ENCODE assay signal across 16 cellular contexts in genomic region chr6:132205946-132206345, GRCh38.
A peak's percentile ranks its signal among the peaks of the same experiment; 100 is the strongest.
DNase-seq lines count a peak whose midpoint lies in the region; ATAC-seq, FAIRE-seq and TF ChIP-seq lines count a peak whose summit lies in the region.
"Had no signal": no experiment of that assay in that cellular context is flagged by ENCODE, and none has a peak within 500 bp of the region (broad histone marks: within the 10 kb centered on the region; RNA-seq: fewer than 3 reads in every experiment).

No MANE protein-coding gene starts in this region.

- H3K27ac ChIP-seq in IMR-90 (ENCODE audit: insufficient read depth, low read length) (no peak overlapping the region), GM12878 (ENCODE audit: control insufficient read depth, insufficient read depth) (no peak overlapping the region), H9 (ENCODE audit: insufficient read length, low read depth, low read length) (no peak overlapping the region), testis (no peak overlapping the region)
- H3K27ac ChIP-seq: C4-2B, SJSA1 had no signal

- CTCF ChIA-PET in IMR-90 (lab: Yijun Ruan, JAX) (no interaction called here), GM12878 (lab: Yijun Ruan, JAX) (no interaction called here)

- H3K23me2 ChIP-seq in H9 (ENCODE audit: insufficient read length, low read depth, low read length, poor library complexity, severe bottlenecking), result no peaks in the 10 kb centered on the region

- TF ChIP-seq EP300 in GM12878 (IDR thresholded peaks at IDR 0.05; ENCODE audit: borderline replicate concordance in 1 of 2, control insufficient read depth in 1 of 2, low read depth in 2 of 2, low read length in 2 of 2), result no peak

- H2BK5ac ChIP-seq in IMR-90 (ENCODE audit: low read depth, low read length, poor library complexity, severe bottlenecking) (no peak overlapping the region), H9 (ENCODE audit: insufficient read length, low read length) (no peak overlapping the region)

- no peak overlapping the region for H3K27ac Mint-ChIP-seq in H9

- no peak for TF ChIP-seq RAD21 in IMR-90 (IDR thresholded peaks at IDR 0.05; ENCODE audit: low read length)
- no peak for TF ChIP-seq RAD21 in GM12878 (IDR thresholded peaks at IDR 0.05; ENCODE audit: insufficient read depth, low read depth, low read length)

- RAD21 ChIA-PET in GM12878 (lab: Charles Lee; ENCODE audit: unreplicated experiment), result no interaction called here

- SMC1A ChIA-PET in GM12878 (lab: Charles Lee; ENCODE audit: uncharacterized antibody, unreplicated experiment), result interaction anchor here (1.0 kb wide), 1 partner anchor 291 kb away, joined by 3 read pairs; no protein-coding TSS in a partner anchor

- H4K20me1 ChIP-seq in IMR-90 (ENCODE audit: insufficient read depth, low read length), result no peaks in the 10 kb centered on the region
- no peaks in the 10 kb centered on the region for H4K20me1 ChIP-seq in GM12878 (ENCODE audit: control insufficient read depth, insufficient read depth)
- H4K20me1 ChIP-seq in H9 (ENCODE audit: control insufficient read depth, insufficient read depth, insufficient read length), result no peaks in the 10 kb centered on the region

- ATAC-seq in IMR-90 (ENCODE audit: low read depth), result no peak
- no peak for ATAC-seq in GM12878
- ATAC-seq in HG03280 (IDR thresholded peaks at IDR 0.05; ENCODE audit: unreplicated experiment), result no peak
- ATAC-seq: HCT116, Panc1 had no signal

- peaks cover 0 to 2% of the 10 kb centered on the region in 2 experiments; a peak in 2 of 5 replicates for H3K9me3 Mint-ChIP-seq in H9

- H3K4me1 ChIP-seq in IMR-90 (ENCODE audit: control insufficient read depth, insufficient read depth, low read length), result peaks cover 5% of the 10 kb centered on the region
- H3K4me1 ChIP-seq in GM12878 (ENCODE audit: control insufficient read depth, insufficient read depth, low read length), result no peaks in the 10 kb centered on the region
- H3K4me1 ChIP-seq in H9 (ENCODE audit: insufficient read depth, low read length), result no peaks in the 10 kb centered on the region
- no peaks in the 10 kb centered on the region for H3K4me1 ChIP-seq in testis

- no peaks in the 10 kb centered on the region for H3K79me2 ChIP-seq in GM12878 (ENCODE audit: control insufficient read depth, insufficient read depth, low read length)
- H3K79me2 ChIP-seq in H9 (ENCODE audit: insufficient read depth, low read length), result no peaks in the 10 kb centered on the region

- no peak overlapping the region for H3K4me3 Mint-ChIP-seq in H9

- H4K5ac ChIP-seq in IMR-90 (ENCODE audit: low read depth, low read length), result no peak overlapping the region
- H4K5ac ChIP-seq in H9 (ENCODE audit: insufficient read length, low read depth, low read length), result no peak overlapping the region

- H3K4me1 Mint-ChIP-seq in H9, result no peaks in the 10 kb centered on the region; a peak in 1 of 4 replicates

- H3K79me1 ChIP-seq in IMR-90 (ENCODE audit: low read depth in 1 of 2, low read length in 2 of 2) (no peaks in the 10 kb centered on the region), H9 (ENCODE audit: insufficient read depth, low read depth, low read length, poor library complexity, severe bottlenecking) (no peaks in the 10 kb centered on the region)

- no peak overlapping the region for H2AFZ ChIP-seq in IMR-90 (replicated peaks; ENCODE audit: low read length, poor library complexity)
- no peak overlapping the region for H2AFZ ChIP-seq in GM12878 (ENCODE audit: control insufficient read depth, low read depth, low read length)
- H2AFZ ChIP-seq in H9 (ENCODE audit: low read length), result no peak overlapping the region

- no peak overlapping the region for H3K14ac ChIP-seq in IMR-90 (replicated peaks; ENCODE audit: low read depth, low read length)
- no peak overlapping the region for H3K14ac ChIP-seq in H9 (ENCODE audit: insufficient read depth, low read length)

- DNase-seq in IMR-90 (peak; percentile 34), GM12878 (ENCODE audit: low read depth, low spot score) (no peak), kidney glomerular epithelial cell (lab: John Stamatoyannopoulos, UW) (peak; percentile 98), H9 (no peak), HPDE6-E6E7 (ENCODE audit: extremely low spot score) (no peak), testis (no peak)
- DNase-seq: AML-193, DMS79, KBM-7, NCI-H1105 treated with DMSO at 0.1 percent for 48 hours, NCI-H1694 had no signal

- dilution Hi-C loops in IMR-90 (cut with HindIII; ENCODE audit: low sequenced_read_pairs, unreplicated experiment), result no loop called here

- H3K18ac ChIP-seq in IMR-90 (ENCODE audit: low read depth, low read length) (no peak overlapping the region), H9 (ENCODE audit: insufficient read length, low read depth, low read length) (no peak overlapping the region)

- H3K56ac ChIP-seq in IMR-90 (ENCODE audit: extremely low read depth, insufficient read depth, low read length) (no peak overlapping the region), H9 (ENCODE audit: insufficient read length, low read depth, low read length) (no peak overlapping the region)

- H3K27me3 ChIP-seq in IMR-90 (ENCODE audit: control insufficient read depth, insufficient read depth, low read length), result no peaks in the 10 kb centered on the region
- H3K27me3 ChIP-seq in GM12878 (replicated peaks in 1 of 2; ENCODE audit: control insufficient read depth in 2 of 2, insufficient read depth in 2 of 2, low read length in 1 of 2), result peaks cover 0 to 1% of the 10 kb centered on the region in 2 experiments; a peak in 3 of 4 replicates
- H3K27me3 ChIP-seq in H9 (ENCODE audit: insufficient read depth, low read length), result no peaks in the 10 kb centered on the region
- no peaks in the 10 kb centered on the region for H3K27me3 ChIP-seq in testis
- H3K27me3 ChIP-seq: SJSA1 had no signal

- H2BK12ac ChIP-seq in H9 (ENCODE audit: insufficient read length, low read depth, low read length), result no peak overlapping the region

- intact Hi-C loops in IMR-90 (cut with micrococcal nuclease), result no loop called here
- intact Hi-C loops in GM12878 (cut with micrococcal nuclease; ENCODE audit: unreplicated experiment), result no loop called here
- intact Hi-C loops in testis (cut with DNase I; ENCODE audit: low total_unique reads), result no loop called here

- no peak overlapping the region for H2AK5ac ChIP-seq in IMR-90 (ENCODE audit: low read depth, low read length)
- no peak overlapping the region for H2AK5ac ChIP-seq in H9 (ENCODE audit: insufficient read length, low read length)

- H3K23ac ChIP-seq in IMR-90 (ENCODE audit: low read depth, low read length), result no peak overlapping the region
- no peak overlapping the region for H3K23ac ChIP-seq in H9 (ENCODE audit: insufficient read length, low read depth, low read length)

- no peak overlapping the region for H3T11ph ChIP-seq in H9 (ENCODE audit: low read length)

- H2BK20ac ChIP-seq in IMR-90 (ENCODE audit: low read depth, low read length) (no peak overlapping the region), H9 (ENCODE audit: low read depth, low read length, poor library complexity, severe bottlenecking) (no peak overlapping the region)

- H3K9ac ChIP-seq in IMR-90 (ENCODE audit: low read depth, low read length) (no peak overlapping the region), GM12878 (ENCODE audit: control insufficient read depth, insufficient read depth, low read length) (no peak overlapping the region), H9 (ENCODE audit: extremely low read depth, insufficient read length, low read length) (no peak overlapping the region)

- H4K91ac ChIP-seq in IMR-90 (ENCODE audit: insufficient read depth, low read depth, low read length) (no peak overlapping the region), H9 (ENCODE audit: insufficient read length, low read depth, low read length) (no peak overlapping the region)

- no peak overlapping the region for H3K4me2 ChIP-seq in IMR-90 (ENCODE audit: low read depth, low read length)
- no peak overlapping the region for H3K4me2 ChIP-seq in GM12878 (ENCODE audit: control insufficient read depth, insufficient read depth)
- no peak overlapping the region for H3K4me2 ChIP-seq in H9 (ENCODE audit: insufficient read depth, insufficient read length, low read length)

- no peak overlapping the region for H3K4ac ChIP-seq in IMR-90 (ENCODE audit: low read depth, low read length)
- H3K4ac ChIP-seq in H9 (ENCODE audit: low read depth, low read length), result no peak overlapping the region

- H4K8ac ChIP-seq in IMR-90 (ENCODE audit: low read depth in 2 of 2, low read length in 2 of 2), result no peak overlapping the region; a peak in 1 of 4 replicates
- no peak overlapping the region for H4K8ac ChIP-seq in H9 (replicated peaks; ENCODE audit: insufficient read length, low read depth, low read length)

- H2BK120ac ChIP-seq in IMR-90 (ENCODE audit: low read depth, low read length) (no peak overlapping the region), H9 (ENCODE audit: low read depth, low read length, poor library complexity, severe bottlenecking) (no peak overlapping the region)

- in situ Hi-C loops in IMR-90 (cut with MboI; ENCODE audit: low sequenced_read_pairs), result no loop called here
- in situ Hi-C loops in GM12878 (cut with MboI), result no loop called here

- no peaks in the 10 kb centered on the region; a peak in 1 of 7 replicates for H3K36me3 Mint-ChIP-seq in H9 (ENCODE audit: insufficient read depth in 1 of 3, low read depth in 3 of 3)

- no TSS peak for BruUV-seq in IMR-90 (replicated peaks; lab: Mats Ljungman, UMichigan)
- BruUV-seq in GM12878 (replicated peaks; lab: Mats Ljungman, UMichigan), result no TSS peak

- TF ChIP-seq POLR2A in IMR-90 (IDR thresholded peaks at IDR 0.05; ENCODE audit: low read depth, low read length), result no peak
- no peak for TF ChIP-seq POLR2A in GM12878 (IDR thresholded peaks at IDR 0.05; ENCODE audit: low read depth, low read length)
- no peak for TF ChIP-seq POLR2A in testis (IDR thresholded peaks at IDR 0.05)

- H3K36me3 ChIP-seq in IMR-90 (ENCODE audit: control insufficient read depth, insufficient read depth, low read length) (no peaks in the 10 kb centered on the region), GM12878 (ENCODE audit: control insufficient read depth in 2 of 2, insufficient read depth in 2 of 2, low read length in 1 of 2) (no peaks in the 10 kb centered on the region), testis (ENCODE audit: low read depth, missing control alignments) (no peaks in the 10 kb centered on the region)
- H3K36me3 ChIP-seq: SJSA1 had no signal

- TF ChIP-seq CTCF in IMR-90 (conservative IDR thresholded peaks at IDR 0.05; ENCODE audit: low read depth, low read length), result no peak
- TF ChIP-seq CTCF in GM12878 (IDR thresholded peaks at IDR 0.05 in 2 of 3, conservative IDR thresholded peaks at IDR 0.05 in 1 of 3; ENCODE audit: control insufficient read depth in 2 of 3, extremely low read depth in 1 of 3, insufficient read depth in 1 of 3, low read depth in 3 of 3, low read length in 3 of 3), result no peak
- TF ChIP-seq CTCF in H9 (conservative IDR thresholded peaks at IDR 0.05), result no peak
- TF ChIP-seq CTCF in testis (IDR thresholded peaks at IDR 0.05), result no peak

- no CpG with 5 or more reads among the region's 1 CpG for WGBS in IMR-90 (ENCODE audit: extremely low coverage in 2 of 2, insufficient read length in 1 of 2), 2 experiments
- 0% methylated on average over 1 of the region's 1 CpG for WGBS in GM12878 (ENCODE audit: insufficient coverage, insufficient replicate concordance, low lambda C conversion rate, missing lambda C conversion rate)
- no CpG with 5 or more reads among the region's 1 CpG for WGBS in H9 (ENCODE audit: extremely low coverage, insufficient read length, low lambda C conversion rate)
- WGBS in testis, 2 donors, result 84 to 89% methylated on average over 1 of the region's 1 CpG

- no peaks in the 10 kb centered on the region for H3K9me1 ChIP-seq in IMR-90 (ENCODE audit: insufficient read depth, low read length)

- H3K4me3 ChIP-seq in IMR-90 (ENCODE audit: insufficient read depth, low read depth, low read length) (no peak overlapping the region), GM12878 (no peak overlapping the region), testis (no peak overlapping the region)
- H3K4me3 ChIP-seq: SJSA1 had no signal

- peaks cover 5% of the 10 kb centered on the region for H3K27me3 Mint-ChIP-seq in H9 (ENCODE audit: low read depth)

- H2AK9ac ChIP-seq in IMR-90 (replicated peaks; ENCODE audit: low read depth, low read length, poor library complexity), result no peak overlapping the region

- H3K9me3 ChIP-seq in IMR-90 (ENCODE audit: control insufficient read depth, insufficient read depth, low read length), result peaks cover 3% of the 10 kb centered on the region; the same call in 1 of the 2 replicates
- H3K9me3 ChIP-seq in GM12878 (replicated peaks; ENCODE audit: control insufficient read depth, insufficient read depth, low read length), result no peaks in the 10 kb centered on the region
- H3K9me3 ChIP-seq in H9 (ENCODE audit: control insufficient read depth, low read depth, low read length), result no peaks in the 10 kb centered on the region
- no peaks in the 10 kb centered on the region for H3K9me3 ChIP-seq in testis
- H3K9me3 ChIP-seq: SJSA1 had no signal

- peak; percentile 49 for FAIRE-seq in GM12878 (lab: Jason Lieb, UNC)

- no peak overlapping the region for H2BK15ac ChIP-seq in IMR-90 (ENCODE audit: low read depth, low read length)
- H2BK15ac ChIP-seq in H9 (ENCODE audit: low read depth, low read length), result no peak overlapping the region

- POLR2A ChIA-PET in IMR-90 (lab: Charles Lee; ENCODE audit: unreplicated experiment) (no interaction called here), GM12878 (lab: Charles Lee) (no interaction called here)

Comparison
In these comparisons a context has a peak if more than half of its experiments do, and no peak if none do; other contexts are left out.
1. DNase-seq: peak in IMR-90 (single experiment) and kidney glomerular epithelial cell (single experiment); none in GM12878 (single experiment), H9 (single experiment), HPDE6-E6E7 (single experiment) and testis (single experiment).